8 cellular contexts compared by ENCODE assay signal in genomic region chr18:55589625-55590291, GRCh38. TPM values are rescaled to one million over a fixed set of nuclear protein-coding genes. Genes with fewer than 3 reads are reported as not detected.
DNase-seq lines count a peak whose midpoint lies in the region; TF ChIP-seq lines count a peak whose summit lies in the region.

No MANE protein-coding gene starts in this region.

- H3K9me2 ChIP-seq in SK-N-SH = no peaks in the 10 kb centered on the region

- 0 out of 4 replicates have a peak, but pooled peaks of 1 of the 2 experiments have one; percentile 4 for TF ChIP-seq EP300 in SK-N-SH (IDR thresholded peaks at IDR 0.05; ENCODE audit: borderline replicate concordance in 1 of 2, low read depth in 1 of 2, low read length in 1 of 2)
- no peak for TF ChIP-seq EP300 in ovary (IDR thresholded peaks at IDR 0.05)

- WGBS in SK-N-SH (ENCODE audit: low lambda C conversion rate) = under 1% methylated on average over 15 of the region's 37 CpGs
- 1 to 2% (median 2%) methylated on average over 37 of the region's 37 CpGs for WGBS in ovary, 3 donors
- 5% methylated on average over 37 of the region's 37 CpGs for WGBS in thymus

- in situ Hi-C loops in G401 (cut with HindIII; ENCODE audit: low sequenced_read_pairs) = no loop called here

- POLR2A ChIA-PET in HEK293T (lab: Yijun Ruan, JAX) = interaction anchor here (0.6 to 1.0 kb wide), 2 partner anchors 187 to 355 kb away, joined by 3 read pairs; no protein-coding TSS in a partner anchor
- POLR2A ChIA-PET in SK-N-SH (lab: Yijun Ruan, JAX) = interaction anchor here (0.5 to 1.5 kb wide), 6 partner anchors 150 to 268 kb away, joined by 3 to 15 read pairs (median 3); no protein-coding TSS in a partner anchor

- H3K4me1 ChIP-seq in SK-N-SH (ENCODE audit: control insufficient read depth in 1 of 2, insufficient read depth in 2 of 2, low read depth in 1 of 2, low read length in 1 of 2) (peaks cover 0 to 5% of the 10 kb centered on the region in 2 experiments; a peak in 2 of 4 replicates), adipocyte (ENCODE audit: control insufficient read depth, insufficient read depth, low read length) (peaks cover 25% of the 10 kb centered on the region), cardiac muscle cell (ENCODE audit: low read depth) (peaks cover 11% of the 10 kb centered on the region), ovary (ENCODE audit: insufficient read depth) (no peaks in the 10 kb centered on the region), thymus (ENCODE audit: control insufficient read depth, insufficient read depth, low read length) (peaks cover 5% of the 10 kb centered on the region)

- H3K27ac ChIP-seq in SK-N-SH (ENCODE audit: low read depth in 2 of 2, low read length in 1 of 2) = peak overlapping the region; percentile 87 to 98
- peak overlapping the region; percentile 42 for H3K27ac ChIP-seq in cardiac muscle cell
- peak overlapping the region; percentile 16 to 79 for H3K27ac ChIP-seq in ovary
- H3K27ac ChIP-seq in thymus (ENCODE audit: low read depth) = peak overlapping the region; percentile 61

- TF ChIP-seq CTCF in SK-N-SH (IDR thresholded peaks at IDR 0.05) (no peak), cardiac muscle cell (IDR thresholded peaks at IDR 0.05; ENCODE audit: low read depth, low read length) (no peak), ovary (IDR thresholded peaks at IDR 0.05) (no peak)

- TF ChIP-seq RAD21 in SK-N-SH (IDR thresholded peaks at IDR 0.05; ENCODE audit: low read length) = peak; percentile 31

- peak overlapping the region; percentile 59 to 92 for H3K4me3 ChIP-seq in SK-N-SH (ENCODE audit: low read depth in 2 of 2, low read length in 1 of 2)
- peak overlapping the region; percentile 97 for H3K4me3 ChIP-seq in adipocyte (ENCODE audit: low read length)
- H3K4me3 ChIP-seq in cardiac muscle cell = peak overlapping the region; percentile 96
- H3K4me3 ChIP-seq in ovary = peak overlapping the region; percentile 42
- peak overlapping the region; percentile 88 for H3K4me3 ChIP-seq in thymus (ENCODE audit: low read length)

- no peaks in the 10 kb centered on the region for H4K20me1 ChIP-seq in SK-N-SH (ENCODE audit: insufficient read depth)

- intact Hi-C loops in ovary (cut with DNase I) = loop anchor here (2.0 to 10.0 kb wide), 5 partner anchors 165 to 345 kb away; no protein-coding TSS in a partner anchor

- peak overlapping the region; percentile 78 for H3K4me2 ChIP-seq in SK-N-SH

- H3K9ac ChIP-seq in SK-N-SH (peak overlapping the region; percentile 91), adipocyte (ENCODE audit: low read length) (peak overlapping the region; percentile 91)

- H2AFZ ChIP-seq in SK-N-SH (ENCODE audit: low read depth) = peak overlapping the region; percentile 99

- H3K9me3 ChIP-seq in SK-N-SH = no peaks in the 10 kb centered on the region
- no peaks in the 10 kb centered on the region for H3K9me3 ChIP-seq in adipocyte (ENCODE audit: control insufficient read depth, low read length)
- H3K9me3 ChIP-seq in cardiac muscle cell (ENCODE audit: low read depth) = no peaks in the 10 kb centered on the region
- H3K9me3 ChIP-seq in ovary = no peaks in the 10 kb centered on the region
- no peaks in the 10 kb centered on the region for H3K9me3 ChIP-seq in thymus (ENCODE audit: control insufficient read depth)

- TF ChIP-seq POLR2A in ovary (IDR thresholded peaks at IDR 0.05) = peak; percentile 42

- DNase-seq in G401 (ENCODE audit: low spot score) (peak; percentile 94), HEK293T (ENCODE audit: extremely low spot score) (peak; percentile 80), NCI-H1092 (lab: John Stamatoyannopoulos, UW) (peak; percentile 97), SK-N-SH (peak; percentile 93), adipocyte (ENCODE audit: low read depth) (peak; percentile 98), cardiac muscle cell (ENCODE audit: low read depth in 1 of 2, low spot score in 1 of 2) (peak; percentile 95 to 98), ovary (peak; percentile 97 to 99 (median 97))

- peaks cover 12% of the 10 kb centered on the region for H3F3A ChIP-seq in SK-N-SH (replicated peaks; ENCODE audit: insufficient read depth)

- CTCF ChIA-PET in HEK293T (lab: Yijun Ruan, JAX) (no interaction called here), SK-N-SH (lab: Yijun Ruan, JAX) (no interaction called here)

- H3K79me2 ChIP-seq in SK-N-SH (ENCODE audit: insufficient read depth) = peaks cover 42% of the 10 kb centered on the region

- H3K36me3 ChIP-seq in SK-N-SH (replicated peaks in 1 of 2; ENCODE audit: control insufficient read depth in 1 of 2, insufficient read depth in 2 of 2, low read length in 1 of 2) (no peaks in the 10 kb centered on the region), adipocyte (ENCODE audit: control insufficient read depth, insufficient read depth, low read length, severe bottlenecking) (no peaks in the 10 kb centered on the region), cardiac muscle cell (no peaks in the 10 kb centered on the region), ovary (no peaks in the 10 kb centered on the region), thymus (ENCODE audit: control insufficient read depth, insufficient read depth) (no peaks in the 10 kb centered on the region)

- no peaks in the 10 kb centered on the region for H3K27me3 ChIP-seq in SK-N-SH (ENCODE audit: insufficient read depth)
- H3K27me3 ChIP-seq in adipocyte (replicated peaks; ENCODE audit: control insufficient read depth, insufficient read depth, low read length) = no peaks in the 10 kb centered on the region
- no peaks in the 10 kb centered on the region for H3K27me3 ChIP-seq in cardiac muscle cell
- H3K27me3 ChIP-seq in ovary = no peaks in the 10 kb centered on the region
- H3K27me3 ChIP-seq in thymus (ENCODE audit: control insufficient read depth, insufficient read depth) = no peaks in the 10 kb centered on the region

TF ChIP-seq in HEK293T, 16 proteins besides CTCF, POLR2A, EP300 and RAD21:
- TF ChIP-seq L3MBTL2 (conservative IDR thresholded peaks at IDR 0.05) = peak; percentile 77
- TF ChIP-seq TARDBP (IDR thresholded peaks at IDR 0.05) = peak; percentile 70; the same call in 1 of the 2 replicates
- TF ChIP-seq ELF4 (IDR thresholded peaks at IDR 0.05) = peak; percentile 41; the same call in 1 of the 2 replicates
- no peak for TF ChIP-seq SP1 (IDR thresholded peaks at IDR 0.05)
TF ChIP-seq in HEK293T: peak in this region for 3.

TF ChIP-seq in SK-N-SH, 30 proteins besides CTCF, POLR2A, EP300 and RAD21 (continues in another document):
- TF ChIP-seq POLR2AphosphoS5 (IDR thresholded peaks at IDR 0.05; ENCODE audit: low read depth, low read length) (peak; percentile 94), YY1 (IDR thresholded peaks at IDR 0.05; ENCODE audit: low read depth) (peak; percentile 95), USF1 (IDR thresholded peaks at IDR 0.05; ENCODE audit: borderline replicate concordance, low read depth) (no peak), JUND (IDR thresholded peaks at IDR 0.05) (no peak), GATA2 (CRISPR knock-in tag; IDR thresholded peaks at IDR 0.05) (0 out of 2 replicates have a peak, but pooled peaks have one; percentile 18), SIN3A (IDR thresholded peaks at IDR 0.05; ENCODE audit: borderline replicate concordance, low read depth, low read length) (peak; percentile 86; the same call in 1 of the 2 replicates), RCOR1 (IDR thresholded peaks at IDR 0.05; ENCODE audit: low read length) (peak; percentile 53; the same call in 1 of the 2 replicates), MAX (IDR thresholded peaks at IDR 0.05; ENCODE audit: low read depth) (peak; percentile 92), FOXJ3 (CRISPR knock-in tag; IDR thresholded peaks at IDR 0.05) (peak; percentile 82; the same call in 1 of the 2 replicates), GABPA (IDR thresholded peaks at IDR 0.05; ENCODE audit: low read depth) (0 out of 2 replicates have a peak, but pooled peaks have one; percentile 30), CHD2 (IDR thresholded peaks at IDR 0.05; ENCODE audit: low read length, partially characterized antibody) (peak; percentile 79), PBX3 (IDR thresholded peaks at IDR 0.05) (no peak), MEF2A (IDR thresholded peaks at IDR 0.05; ENCODE audit: borderline replicate concordance, low read depth) (no peak), SMC3 (IDR thresholded peaks at IDR 0.05; ENCODE audit: low read depth, low read length) (peak; percentile 11; the same call in 1 of the 2 replicates)

RNA-seq across cellular contexts. Expression of gene TCF4, which starts 1.8 kb away (rescaled TPM):
- 1.8 and 6.8 TPM in 2 replicates for total RNA-seq in G401 (2014; rRNA removed; shearing (Covaris generic))
- polyA plus RNA-seq in SK-N-SH (2012; rRNA removed) (39.1 and 45.8 TPM in 2 replicates), cardiac muscle cell (33.6 and 38.3 TPM in 2 replicates), ovary (10 to 100 TPM; 36.5 to 69.1 TPM), thymus (12.7 TPM)
- 30.3 and 43.7 TPM in 2 replicates for polyA plus RNA-seq in SK-N-SH (2012; cell fraction: cytosol; rRNA removed)
- polyA plus RNA-seq in SK-N-SH (2012; cell fraction: nucleus; rRNA removed) = 43.4 and 51.6 TPM in 2 replicates
- total RNA-seq in cardiac muscle cell (51.4 and 59.2 TPM in 2 replicates), ovary (100 to 1,000 TPM in 5 of 7 donors, 10 to 100 TPM in 2; 88.3 to 131 (median 119) TPM)

Comparison
In these comparisons a context has a peak if more than half of its experiments do, and no peak if none do; other contexts are left out.
1. Peak in every context shown above with its lines: DNase-seq, H3K4me3 ChIP-seq and H3K27ac ChIP-seq.
2. H3K27ac ChIP-seq: peak in every context shown above with its lines; median percentile 92 in SK-N-SH; 61 in thymus; 48 in ovary; 42 in cardiac muscle cell.
3. H3K4me3 ChIP-seq: peak in every context shown above with its lines; median percentile 97 in adipocyte; 96 in cardiac muscle cell; 88 in thymus; 76 in SK-N-SH; 42 in ovary.